9 cellular contexts compared by ENCODE assay signal in the genomic region with DNA sequence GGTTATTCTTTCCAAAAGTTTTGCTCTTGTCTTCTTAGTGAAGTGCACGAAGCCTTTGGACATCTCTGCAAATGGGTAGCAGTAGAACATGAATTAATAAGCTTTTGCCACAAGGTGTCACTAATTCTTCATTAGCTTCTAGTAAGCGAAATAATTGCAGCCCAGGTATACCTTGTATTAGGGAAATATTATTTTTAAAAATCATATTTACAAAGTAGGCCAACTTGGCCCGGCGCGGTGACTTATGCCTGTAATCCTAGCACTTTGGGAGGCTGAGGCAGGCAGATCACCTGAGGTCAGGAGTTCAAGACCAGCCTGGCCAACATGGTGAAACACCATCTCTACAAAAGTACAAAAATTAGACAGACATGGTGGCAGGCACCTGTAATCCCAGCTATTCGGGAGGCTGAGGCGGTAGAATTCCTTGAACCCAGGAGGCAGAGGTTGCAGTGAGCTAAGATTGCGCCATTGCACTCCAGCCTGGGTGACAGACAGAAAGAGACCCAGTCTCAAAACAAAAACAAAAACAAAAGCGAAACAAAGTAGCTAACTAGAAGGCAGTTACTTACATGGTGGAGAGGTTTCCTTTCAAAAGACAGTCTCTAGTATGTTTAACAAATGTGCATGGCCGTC. TPM values are rescaled to one million over a fixed set of nuclear protein-coding genes. Genes with fewer than 3 reads are reported as not detected.
DNase-seq lines count a peak whose midpoint lies in the region; ATAC-seq, FAIRE-seq and TF ChIP-seq lines count a peak whose summit lies in the region.
"Had no signal": no experiment of that assay in that cellular context is flagged by ENCODE, and none has a peak within 500 bp of the region (broad histone marks: within the 10 kb centered on the region; RNA-seq: fewer than 3 reads in every experiment).

No MANE protein-coding gene starts in this region.

- TF ChIP-seq EP300 in transverse colon (IDR thresholded peaks at IDR 0.05; ENCODE audit: low read depth), result no peak

- peak overlapping the region; percentile 44 for H3K4me3 Mint-ChIP-seq in activated CD4-positive, alpha-beta memory T cell treated with anti-CD3 and anti-CD28 coated beads, Interleukin-2, amount 10 ng/mL, durations not matched to agents 7 days and 5 days

- CTCF ChIA-PET in activated CD4-positive, alpha-beta memory T cell treated with anti-CD3 and anti-CD28 coated beads, Interleukin-2, amount 10 ng/mL, durations not matched to agents 7 days and 5 days (lab: Charles Lee), result interaction anchor here (0.6 to 16.1 kb wide), 44 partner anchors 9 to 926 kb away, joined by 3 to 410 read pairs (median 5); a partner anchor contains a TSS

- DNase-seq in COLO829 (ENCODE audit: low spot score), result peak; percentile 23
- no peak for DNase-seq in GM19239 (ENCODE audit: insufficient read length, low spot score)
- peak; percentile 42 to 54 for DNase-seq in Kasumi-1 (lab: John Stamatoyannopoulos, UW)
- peak; percentile 28 for DNase-seq in activated CD4-positive, alpha-beta memory T cell treated with anti-CD3 and anti-CD28 coated beads, Interleukin-2, amount 10 ng/mL, durations not matched to agents 7 days and 5 days
- DNase-seq in right atrium auricular region (ENCODE audit: low spot score), result no peak
- no peak for DNase-seq in transverse colon

- H3K4me1 Mint-ChIP-seq in activated CD4-positive, alpha-beta memory T cell treated with anti-CD3 and anti-CD28 coated beads, Interleukin-2, amount 10 ng/mL, durations not matched to agents 7 days and 5 days, result peaks cover 42% of the 10 kb centered on the region

- H3K9me3 Mint-ChIP-seq in activated CD4-positive, alpha-beta memory T cell treated with anti-CD3 and anti-CD28 coated beads, Interleukin-2, amount 10 ng/mL, durations not matched to agents 7 days and 5 days, result no peaks in the 10 kb centered on the region

- no peaks in the 10 kb centered on the region for H3K36me3 Mint-ChIP-seq in activated CD4-positive, alpha-beta memory T cell treated with anti-CD3 and anti-CD28 coated beads, Interleukin-2, amount 10 ng/mL, durations not matched to agents 7 days and 5 days (ENCODE audit: low read depth)

- 60 to 68% methylated on average over 5 to 10 of the region's 10 CpGs for WGBS in transverse colon (ENCODE audit: low coverage in 1 of 2), 2 donors

- POLR2A ChIA-PET in activated CD4-positive, alpha-beta memory T cell treated with anti-CD3 and anti-CD28 coated beads, Interleukin-2, amount 10 ng/mL, durations not matched to agents 7 days and 5 days (lab: Charles Lee), result interaction anchor here (0.6 to 3.9 kb wide), 13 partner anchors 9 to 140 kb away, joined by 3 to 55 read pairs (median 7); a partner anchor contains a TSS

- in situ Hi-C loops in transverse colon (cut with MboI; ENCODE audit: low pct_ligation_motif_present in 1 of 4, low pct_unique_long_range_greater_than_20kb in 1 of 4, low sequenced_read_pairs in 3 of 4), result loop anchor here in 2 of 4 donors (10.0 kb wide), 2 partner anchors 96 to 126 kb away; no protein-coding TSS in a partner anchor

- H3K27me3 Mint-ChIP-seq in activated CD4-positive, alpha-beta memory T cell treated with anti-CD3 and anti-CD28 coated beads, Interleukin-2, amount 10 ng/mL, durations not matched to agents 7 days and 5 days, result no peaks in the 10 kb centered on the region

- FAIRE-seq in GM19239 (lab: Jason Lieb, UNC), result peak; percentile 83

- TF ChIP-seq CTCF in right atrium auricular region (IDR thresholded peaks at IDR 0.05) (peak; percentile 17 to 57), transverse colon (IDR thresholded peaks at IDR 0.05) (peak; percentile 20 to 42 (median 33))

- no peaks in the 10 kb centered on the region for H3K9me3 ChIP-seq in right atrium auricular region
- no peaks in the 10 kb centered on the region for H3K9me3 ChIP-seq in transverse colon

- H3K4me1 ChIP-seq in right atrium auricular region (no peaks in the 10 kb centered on the region), transverse colon (peaks cover 0 to 4% (median 0%) of the 10 kb centered on the region in 4 donors)

- H3K27ac ChIP-seq in right atrium auricular region (no peak overlapping the region), transverse colon (no peak overlapping the region)

- H3K4me3 ChIP-seq in right atrium auricular region (no peak overlapping the region), transverse colon (no peak overlapping the region)
- H3K4me3 ChIP-seq: skin epidermis had no signal

- TF ChIP-seq POLR2A in transverse colon (IDR thresholded peaks at IDR 0.05), result no peak

- no peaks in the 10 kb centered on the region for H3K36me3 ChIP-seq in right atrium auricular region
- no peaks in the 10 kb centered on the region for H3K36me3 ChIP-seq in transverse colon

- intact Hi-C loops in transverse colon (cut with DNase I; ENCODE audit: low total_unique reads), result no loop called here

- ATAC-seq in HG02623 (IDR thresholded peaks at IDR 0.05; ENCODE audit: unreplicated experiment), result no peak
- no peak for ATAC-seq in GM18870 (IDR thresholded peaks at IDR 0.05; ENCODE audit: unreplicated experiment)

- peak overlapping the region; percentile 56 for H3K27ac Mint-ChIP-seq in activated CD4-positive, alpha-beta memory T cell treated with anti-CD3 and anti-CD28 coated beads, Interleukin-2, amount 10 ng/mL, durations not matched to agents 7 days and 5 days

- H3K27me3 ChIP-seq in right atrium auricular region (no peaks in the 10 kb centered on the region), transverse colon (no peaks in the 10 kb centered on the region)

RNA-seq across cellular contexts. Expression of a gene that starts 8.8 kb away (rescaled TPM):
- total RNA-seq in activated CD4-positive, alpha-beta memory T cell treated with anti-CD3 and anti-CD28 coated beads, Interleukin-2, amount 10 ng/mL, durations not matched to agents 7 days and 5 days, result 1 to 10 TPM; 3.4 to 3.7 TPM
- total RNA-seq in right atrium auricular region (1 to 10 TPM; 6.8 to 10.0 TPM), transverse colon (10 to 100 TPM; 13.3 to 24.1 (median 23.5) TPM)

RNA-seq across cellular contexts. Expression of a gene that starts 36.0 kb away (rescaled TPM):
- total RNA-seq in activated CD4-positive, alpha-beta memory T cell treated with anti-CD3 and anti-CD28 coated beads, Interleukin-2, amount 10 ng/mL, durations not matched to agents 7 days and 5 days, result 10 to 100 TPM; 52.0 to 53.2 TPM
- total RNA-seq in right atrium auricular region, result 1 to 10 TPM; 2.0 to 3.2 TPM
- total RNA-seq in transverse colon, result 10 to 100 TPM in 2 of 4 donors, 1 to 10 TPM in 2; 5.1 to 10.3 (median 8.9) TPM

Comparison
In these comparisons a context has a peak if more than half of its experiments do, and no peak if none do; other contexts are left out.
1. DNase-seq: peak in COLO829 (single experiment), Kasumi-1 (2 of 2) and activated CD4-positive, alpha-beta memory T cell treated with anti-CD3 and anti-CD28 coated beads, Interleukin-2, amount 10 ng/mL, durations not matched to agents 7 days and 5 days (single experiment); none in GM19239 (single experiment), right atrium auricular region (single experiment) and transverse colon (single experiment).
2. RNA of a gene that starts 36.0 kb away (total RNA-seq): 52.0 to 53.2 TPM in activated CD4-positive, alpha-beta memory T cell treated with anti-CD3 and anti-CD28 coated beads, Interleukin-2, amount 10 ng/mL, durations not matched to agents 7 days and 5 days; 5.1 to 10.3 TPM in transverse colon and 2.0 to 3.2 TPM in right atrium auricular region; every median in the first group is over 4 times any median in the second.